In genomic region chr16:60074378-60074777, GRCh38 we compare ENCODE assay signal across 35 cellular contexts.
"Had no signal": no experiment of that assay in that cellular context is flagged by ENCODE, and none has a peak within 500 bp of the region (broad histone marks: within the 10 kb centered on the region; RNA-seq: fewer than 3 reads in every experiment).

No MANE protein-coding gene starts in this region.

- H3K4me2 ChIP-seq: KMS-11 had no signal

- H3K9me3 ChIP-seq: MG63 had no signal

- H3K4me3 ChIP-seq: MG63 had no signal

- DNase-seq: Karpas-422, Kasumi-1, KG1, MG63, MM.1S, MV-4-11, NCI-H1048, NCI-H1092, NCI-H1092 treated with DMSO at 0.1 percent for 48 hours, NCI-H1105, NCI-H1105 treated with DMSO at 0.1 percent for 48 hours, NCI-H1417, NCI-H1417 treated with DMSO at 0.1 percent for 48 hours, NCI-H1436, NCI-H1436 treated with DMSO at 0.1 percent for 48 hours, NCI-H146, NCI-H1694, NCI-H1694 treated with DMSO at 0.1 percent for 48 hours, NCI-H187, NCI-H187 treated with DMSO at 0.1 percent for 48 hours, NCI-H1930, NCI-H2029, NCI-H2029 treated with DMSO at 0.1 percent for 48 hours, NCI-H2081, NCI-H2081 treated with DMSO at 0.1 percent for 48 hours, NCI-H2107, NCI-H2171, NCI-H2171 treated with DMSO at 0.1 percent for 48 hours, NCI-H226, NCI-H345, NCI-H446, NCI-H446 treated with DMSO at 0.1 percent for 48 hours, NCI-H510A, NCI-H510A treated with DMSO at 0.1 percent for 48 hours had no signal

- H3K27ac ChIP-seq: KMS-11 had no signal

- H3K36me3 ChIP-seq: MG63 had no signal

- H3K27me3 ChIP-seq: MG63 had no signal

- H3K9ac ChIP-seq: KMS-11 had no signal
